In genomic region chr14:65228436-65228835, GRCh38 we compare ENCODE assay signal across 11 cellular contexts.
DNase-seq lines count a peak whose midpoint lies in the region; ATAC-seq lines count a peak whose summit lies in the region.
"Had no signal": no experiment of that assay in that cellular context is flagged by ENCODE, and none has a peak within 500 bp of the region (broad histone marks: within the 10 kb centered on the region; RNA-seq: fewer than 3 reads in every experiment).

No MANE protein-coding gene starts in this region.

- H3K9ac ChIP-seq in trophoblast cell (ENCODE audit: low read length) = no peak overlapping the region

- peak overlapping the region; percentile 88 for H3K14ac ChIP-seq in trophoblast cell (ENCODE audit: low read length)

- H4K8ac ChIP-seq in trophoblast cell (ENCODE audit: low read depth, low read length) = no peak overlapping the region

- in situ Hi-C loops in KBM-7 (cut with MboI; ENCODE audit: low pct_unique_long_range_greater_than_20kb, low sequenced_read_pairs) = no loop called here

- no peak overlapping the region for H3K4me3 ChIP-seq in trophoblast cell (ENCODE audit: low read depth, low read length)
- H3K4me3 ChIP-seq: suprapubic skin had no signal

- peak overlapping the region; percentile 71 for H2AK5ac ChIP-seq in trophoblast cell (ENCODE audit: low read length)

- peaks cover 9% of the 10 kb centered on the region for H3K79me2 ChIP-seq in trophoblast cell (ENCODE audit: control insufficient read depth, insufficient read depth, low read length, poor library complexity)

- H3K4me2 ChIP-seq in trophoblast cell (ENCODE audit: low read length) = no peak overlapping the region

- no peaks in the 10 kb centered on the region for H3K9me3 ChIP-seq in trophoblast cell (ENCODE audit: insufficient read depth, low read depth, low read length)
- H3K9me3 ChIP-seq: suprapubic skin had no signal

- peak overlapping the region; percentile 96 for H2BK12ac ChIP-seq in trophoblast cell (ENCODE audit: low read length)

- peak overlapping the region; percentile 94 for H2BK120ac ChIP-seq in trophoblast cell (ENCODE audit: insufficient read depth, low read length, poor library complexity)

- H3K27me3 ChIP-seq in trophoblast cell (ENCODE audit: insufficient read depth, low read length) = no peaks in the 10 kb centered on the region
- H3K27me3 ChIP-seq: suprapubic skin had no signal

- DNase-seq in NOMO-1 treated with DMSO at 0.1 percent for 48 hours (lab: John Stamatoyannopoulos, UW; ENCODE audit: unreplicated experiment) = peak; percentile 26
- DNase-seq in trophoblast cell = peak; percentile 61 to 89
- no peak for DNase-seq in KBM-7
- DNase-seq in activated effector memory CD4-positive, alpha-beta T cell treated with Interleukin-2 at 50 U/mL for 16 hours = no peak
- DNase-seq in EL = no peak
- no peak for DNase-seq in activated CD4-positive, CD25-positive, alpha-beta regulatory T cell (lab: John Stamatoyannopoulos, UW)
- DNase-seq: activated naive CD4-positive, alpha-beta T cell treated with Interleukin-2 at 50 U/mL for 16 hours; mammary epithelial cell had no signal

- H3K27ac ChIP-seq in trophoblast cell (ENCODE audit: low read depth, low read length) = peak overlapping the region; percentile 98
- H3K27ac ChIP-seq: suprapubic skin had no signal

- H3K79me1 ChIP-seq in trophoblast cell (ENCODE audit: low read length) = peaks cover 49% of the 10 kb centered on the region

- no CpG with 5 or more reads among the region's 2 CpGs for WGBS in trophoblast cell (ENCODE audit: extremely low coverage, insufficient coverage, insufficient read length)

- no peaks in the 10 kb centered on the region for H3K36me3 ChIP-seq in trophoblast cell (ENCODE audit: control insufficient read depth in 1 of 2, insufficient read depth in 2 of 2, low read length in 2 of 2)
- H3K36me3 ChIP-seq: suprapubic skin had no signal

- H4K12ac ChIP-seq in trophoblast cell (ENCODE audit: low read depth, low read length) = no peak overlapping the region

- ATAC-seq in GM19023 (IDR thresholded peaks at IDR 0.05; ENCODE audit: unreplicated experiment) = peak; percentile 85
- ATAC-seq in HG02678 (IDR thresholded peaks at IDR 0.05; ENCODE audit: unreplicated experiment) = peak; percentile 92

- H4K91ac ChIP-seq in trophoblast cell (ENCODE audit: low read depth, low read length) = peak overlapping the region; percentile 82

- H3K4me1 ChIP-seq in trophoblast cell (ENCODE audit: control insufficient read depth in 1 of 2, insufficient read depth in 2 of 2, low read length in 2 of 2) = peaks cover 30 to 42% of the 10 kb centered on the region in 2 experiments

- H3K23ac ChIP-seq in trophoblast cell (ENCODE audit: low read length) = no peak overlapping the region

- H2AFZ ChIP-seq in trophoblast cell (ENCODE audit: insufficient read depth, low read length, poor library complexity) = no peak overlapping the region

- peak overlapping the region; percentile 62 for H3K18ac ChIP-seq in trophoblast cell (ENCODE audit: low read length)

- peak overlapping the region; percentile 37 for H3K4ac ChIP-seq in trophoblast cell (ENCODE audit: low read depth, low read length)

- peak overlapping the region; percentile 76 for H2BK5ac ChIP-seq in trophoblast cell (ENCODE audit: low read depth, low read length, poor library complexity)

Comparison
In these comparisons a context has a peak if more than half of its experiments do, and no peak if none do; other contexts are left out.
1. DNase-seq: peak in NOMO-1 treated with DMSO at 0.1 percent for 48 hours (single experiment) and trophoblast cell (2 of 2); none in KBM-7 (single experiment), activated effector memory CD4-positive, alpha-beta T cell treated with Interleukin-2 at 50 U/mL for 16 hours (single experiment), EL (single experiment) and activated CD4-positive, CD25-positive, alpha-beta regulatory T cell (0 of 4).